ENCODE assay signal across 8 cellular contexts in genomic region chr15:97995881-97996603, GRCh38. TPM values are rescaled to one million over a fixed set of nuclear protein-coding genes. Genes with fewer than 3 reads are reported as not detected.
DNase-seq lines count a peak whose midpoint lies in the region; ATAC-seq, FAIRE-seq and TF ChIP-seq lines count a peak whose summit lies in the region.

No MANE protein-coding gene starts in this region.

- TF ChIP-seq CTCF in A549 (IDR thresholded peaks at IDR 0.05) (no peak), Peyer's patch (IDR thresholded peaks at IDR 0.05) (peak in 4 of 6 experiments; percentile 14 to 50 (median 41)), gastroesophageal sphincter (IDR thresholded peaks at IDR 0.05) (peak in 3 of 4 experiments; percentile 32 to 47 (median 37))

- WGBS in A549 (ENCODE audit: missing lambda C conversion rate), result 12% methylated on average over 5 of the region's 5 CpGs
- 30 to 34% methylated on average over 5 of the region's 5 CpGs for WGBS in gastroesophageal sphincter (ENCODE audit: low coverage in 1 of 2), 2 donors

- no peak overlapping the region for H3K4me3 ChIP-seq in A549
- H3K4me3 ChIP-seq in Peyer's patch, result no peak overlapping the region
- no peak overlapping the region for H3K4me3 ChIP-seq in gastroesophageal sphincter

- H3K9me3 ChIP-seq in A549 (no peaks in the 10 kb centered on the region; the same call in 2 of the 3 replicates), Peyer's patch (no peaks in the 10 kb centered on the region), gastroesophageal sphincter (no peaks in the 10 kb centered on the region)

- DNase-seq in A549 (ENCODE audit: low read depth in 1 of 2, low spot score in 1 of 2), result peak in 1 of 2 experiments; percentile 36
- DNase-seq in Peyer's patch, result peak in 2 of 3 donors; percentile 57 to 64
- no peak for DNase-seq in NCI-H446 treated with DMSO at 0.1 percent for 48 hours (lab: John Stamatoyannopoulos, UW)
- no peak for DNase-seq in activated CD4-positive, CD25-positive, alpha-beta regulatory T cell treated with anti-CD3 and anti-CD28 coated beads, Interleukin-2, amount 50 U/mL, for 72 hours

- 0 out of 5 replicates have a peak, but pooled peaks of 1 of the 2 experiments have one; percentile 22 for TF ChIP-seq RAD21 in A549 (conservative IDR thresholded peaks at IDR 0.05 in 1 of 2, IDR thresholded peaks at IDR 0.05 in 1 of 2)

- H3K27me3 ChIP-seq in Peyer's patch (no peaks in the 10 kb centered on the region), gastroesophageal sphincter (no peaks in the 10 kb centered on the region)

- TF ChIP-seq EP300 in A549 (IDR thresholded peaks at IDR 0.05), result no peak
- TF ChIP-seq EP300 in gastroesophageal sphincter (IDR thresholded peaks at IDR 0.05), result no peak

- H3K36me3 ChIP-seq in Peyer's patch, result no peaks in the 10 kb centered on the region
- H3K36me3 ChIP-seq in gastroesophageal sphincter, result no peaks in the 10 kb centered on the region

- no peak for FAIRE-seq in A549 (lab: Jason Lieb, UNC)

- H3K4me2 ChIP-seq in A549, result no peak overlapping the region

- no peak for TF ChIP-seq POLR2A in A549 (IDR thresholded peaks at IDR 0.05; ENCODE audit: low read length)
- TF ChIP-seq POLR2A in Peyer's patch (IDR thresholded peaks at IDR 0.05), result no peak
- no peak for TF ChIP-seq POLR2A in gastroesophageal sphincter (IDR thresholded peaks at IDR 0.05)

- peak in 1 of 2 experiments; percentile 73; a peak in 3 of 6 replicates for ATAC-seq in A549
- ATAC-seq in GM18861 (IDR thresholded peaks at IDR 0.05; ENCODE audit: unreplicated experiment), result peak; percentile 62
- no peak for ATAC-seq in gastroesophageal sphincter
- ATAC-seq in GM18498 (IDR thresholded peaks at IDR 0.05; ENCODE audit: unreplicated experiment), result no peak
- no peak for ATAC-seq in GM21367 (IDR thresholded peaks at IDR 0.05; ENCODE audit: unreplicated experiment)

- POLR2A ChIA-PET in A549 (lab: Yijun Ruan, JAX), result no interaction called here

- H3K4me1 ChIP-seq in A549 (no peaks in the 10 kb centered on the region), Peyer's patch (peaks cover 0 to 42% (median 6%) of the 10 kb centered on the region in 4 donors), gastroesophageal sphincter (no peaks in the 10 kb centered on the region)

- H3K27ac ChIP-seq in A549, result no peak overlapping the region
- H3K27ac ChIP-seq in Peyer's patch, result peak overlapping the region in 2 of 4 donors; percentile 17 to 28
- no peak overlapping the region for H3K27ac ChIP-seq in gastroesophageal sphincter

- CTCF ChIA-PET in A549 (lab: Yijun Ruan, JAX), result interaction anchor here (1.1 to 1.6 kb wide), 2 partner anchors 182 to 188 kb away, joined by 3 to 4 read pairs; no protein-coding TSS in a partner anchor

TF ChIP-seq in A549, 52 proteins besides CTCF, POLR2A, EP300 and RAD21:
- TF ChIP-seq PHF8 (IDR thresholded peaks at IDR 0.05; ENCODE audit: borderline replicate concordance, low read depth) (no peak), SMC3 (IDR thresholded peaks at IDR 0.05) (0 out of 3 replicates have a peak, but pooled peaks have one; percentile 8)
TF ChIP-seq in A549: peak in this region for 1.

RNA-seq across cellular contexts. Expression of gene ARRDC4, which starts 35.5 kb away (rescaled TPM):
- polyA plus RNA-seq in A549 (2011; rRNA removed), result 1.8 and 2.2 TPM in 2 replicates
- 0.19 and 0.23 TPM in 2 replicates for polyA plus RNA-seq in A549 (2012; cell fraction: cytosol; rRNA removed)
- 0.18 and 0.26 TPM in 2 replicates for polyA plus RNA-seq in A549 (2012; cell fraction: nucleus; rRNA removed)
- polyA plus RNA-seq in A549 (2017; fragmentation: RNase III; extraction: RNeasy Plus Mini Kit Qiagen cat#74134 plus additional on column Dnase treatment), result 0.15 to 0.20 TPM (median 0.19 TPM) in 3 replicates
- polyA minus RNA-seq in A549 (2011; rRNA and poly(A)+ RNA removed), result 0.73 and 0.95 TPM in 2 replicates
- 100 to 1,000 TPM in 2 of 4 donors, 10 to 100 TPM in 2; 28.2 to 110 (median 76.9) TPM for total RNA-seq in Peyer's patch
- 100 to 1,000 TPM in 3 of 4 donors, 10 to 100 TPM in 1; 49.5 to 176 (median 116) TPM for total RNA-seq in gastroesophageal sphincter

Comparison
In these comparisons a context has a peak if more than half of its experiments do, and no peak if none do; other contexts are left out.
1. DNase-seq: peak in Peyer's patch (2 of 3); none in NCI-H446 treated with DMSO at 0.1 percent for 48 hours (single experiment) and activated CD4-positive, CD25-positive, alpha-beta regulatory T cell treated with anti-CD3 and anti-CD28 coated beads, Interleukin-2, amount 50 U/mL, for 72 hours (single experiment).